1 cellular context compared by ENCODE assay signal in the genomic region with DNA sequence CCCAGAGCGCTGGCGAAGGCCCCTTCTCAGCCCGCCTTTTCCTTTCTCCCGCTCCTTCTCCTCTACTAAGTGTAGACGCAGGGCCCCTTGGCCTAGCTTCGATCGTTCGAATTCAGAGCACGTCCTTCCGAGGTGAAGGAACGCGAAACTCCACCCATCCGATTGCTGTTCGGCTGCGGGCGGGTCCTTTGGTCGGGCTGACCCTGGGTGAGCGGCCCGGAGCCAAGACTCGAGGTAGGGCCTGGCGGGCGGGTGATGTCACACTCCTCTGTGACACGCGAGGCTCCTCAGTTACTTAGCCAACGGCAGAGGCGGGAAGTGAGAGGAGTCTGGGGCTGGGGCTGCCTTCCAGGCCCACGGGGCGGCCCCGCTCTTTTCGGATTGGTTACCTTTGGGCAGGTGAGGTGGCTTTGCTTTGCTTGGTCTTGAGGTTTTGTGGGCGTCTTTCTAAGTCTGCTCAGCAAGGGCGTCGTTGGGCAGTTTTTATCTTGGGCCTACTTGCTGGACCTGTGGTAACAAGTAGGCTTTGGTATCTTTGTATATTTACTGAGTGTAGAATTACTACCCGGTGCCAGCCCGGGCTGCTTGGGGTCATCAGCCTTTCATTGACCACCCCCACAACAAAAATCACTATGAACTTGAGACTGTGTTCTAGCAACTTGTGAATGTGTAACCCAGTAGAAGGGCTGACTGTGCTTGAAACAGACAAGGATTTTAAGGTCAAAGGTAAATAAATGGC.
TF ChIP-seq lines count a peak whose summit lies in the region.

No MANE protein-coding gene starts in this region.

TF ChIP-seq in K562, 482 proteins besides CTCF, POLR2A, EP300 and RAD21 (continued from another document and continues in another):
- TF ChIP-seq, protein P1, sequence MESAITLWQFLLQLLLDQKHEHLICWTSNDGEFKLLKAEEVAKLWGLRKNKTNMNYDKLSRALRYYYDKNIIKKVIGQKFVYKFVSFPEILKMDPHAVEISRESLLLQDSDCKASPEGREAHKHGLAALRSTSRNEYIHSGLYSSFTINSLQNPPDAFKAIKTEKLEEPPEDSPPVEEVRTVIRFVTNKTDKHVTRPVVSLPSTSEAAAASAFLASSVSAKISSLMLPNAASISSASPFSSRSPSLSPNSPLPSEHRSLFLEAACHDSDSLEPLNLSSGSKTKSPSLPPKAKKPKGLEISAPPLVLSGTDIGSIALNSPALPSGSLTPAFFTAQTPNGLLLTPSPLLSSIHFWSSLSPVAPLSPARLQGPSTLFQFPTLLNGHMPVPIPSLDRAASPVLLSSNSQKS (CRISPR knock-in tag; IDR thresholded peaks at IDR 0.05): no peak
- TF ChIP-seq ZNF12 (CRISPR knock-in tag; IDR thresholded peaks at IDR 0.05) (peak; percentile 25; the same call in 1 of the 2 replicates), NFYB (IDR thresholded peaks at IDR 0.05; ENCODE audit: extremely low read depth, insufficient read length) (peak; percentile 14), ZNF3 (CRISPR knock-in tag; IDR thresholded peaks at IDR 0.05) (no peak), FOXA3 (CRISPR knock-in tag; conservative IDR thresholded peaks at IDR 0.05 in 1 of 2, IDR thresholded peaks at IDR 0.05 in 1 of 2) (0 out of 4 replicates have a peak, but pooled peaks of 1 of the 2 experiments have one; percentile 6), CAMTA2 (CRISPR knock-in tag; conservative IDR thresholded peaks at IDR 0.05) (no peak), ZBTB7A (IDR thresholded peaks at IDR 0.05; ENCODE audit: borderline replicate concordance, control insufficient read depth, low read depth, low read length) (peak; percentile 24; the same call in 1 of the 2 replicates), SREBF1 (IDR thresholded peaks at IDR 0.05; ENCODE audit: borderline replicate concordance, low read depth, low read length) (no peak), TFAM (CRISPR knock-in tag; conservative IDR thresholded peaks at IDR 0.05) (no peak), ZNF146 (CRISPR knock-in tag; IDR thresholded peaks at IDR 0.05; ENCODE audit: unreplicated experiment) (no peak), BRD9 (IDR thresholded peaks at IDR 0.05; ENCODE audit: low read depth, partially characterized antibody) (no peak), TCF7L2 (IDR thresholded peaks at IDR 0.05; ENCODE audit: low read depth, low read length) (no peak), NFXL1 (CRISPR knock-in tag; IDR thresholded peaks at IDR 0.05) (no peak), RBFOX2 (IDR thresholded peaks at IDR 0.05; ENCODE audit: low read depth, low read length) (peak; percentile 98), RCOR1 (IDR thresholded peaks at IDR 0.05; ENCODE audit: borderline replicate concordance in 1 of 2, low read depth in 2 of 2, low read length in 2 of 2) (0 out of 4 replicates have a peak, but pooled peaks of 1 of the 2 experiments have one; percentile 17), ZNF561 (CRISPR knock-in tag; conservative IDR thresholded peaks at IDR 0.05) (no peak), SMARCB1 (IDR thresholded peaks at IDR 0.05; ENCODE audit: insufficient read length, low read depth) (no peak), CREM (IDR thresholded peaks at IDR 0.05; ENCODE audit: low read depth) (peak; percentile 82), BHLHE40 (IDR thresholded peaks at IDR 0.05; ENCODE audit: low read length) (peak; percentile 21; the same call in 1 of the 2 replicates), ESRRB (CRISPR knock-in tag; IDR thresholded peaks at IDR 0.05; ENCODE audit: borderline replicate concordance) (no peak), SRSF7 (optimal IDR thresholded peaks at IDR 0.05; ENCODE audit: low read depth, low read length) (no peak), EHMT2 (IDR thresholded peaks at IDR 0.05) (no peak), STAT5A (IDR thresholded peaks at IDR 0.05; ENCODE audit: borderline replicate concordance, low read length) (no peak), SRSF9 (IDR thresholded peaks at IDR 0.05; ENCODE audit: borderline replicate concordance, low read depth, low read length) (no peak), ZNF140 (CRISPR knock-in tag; IDR thresholded peaks at IDR 0.05) (no peak)
- TF ChIP-seq, protein P2, sequence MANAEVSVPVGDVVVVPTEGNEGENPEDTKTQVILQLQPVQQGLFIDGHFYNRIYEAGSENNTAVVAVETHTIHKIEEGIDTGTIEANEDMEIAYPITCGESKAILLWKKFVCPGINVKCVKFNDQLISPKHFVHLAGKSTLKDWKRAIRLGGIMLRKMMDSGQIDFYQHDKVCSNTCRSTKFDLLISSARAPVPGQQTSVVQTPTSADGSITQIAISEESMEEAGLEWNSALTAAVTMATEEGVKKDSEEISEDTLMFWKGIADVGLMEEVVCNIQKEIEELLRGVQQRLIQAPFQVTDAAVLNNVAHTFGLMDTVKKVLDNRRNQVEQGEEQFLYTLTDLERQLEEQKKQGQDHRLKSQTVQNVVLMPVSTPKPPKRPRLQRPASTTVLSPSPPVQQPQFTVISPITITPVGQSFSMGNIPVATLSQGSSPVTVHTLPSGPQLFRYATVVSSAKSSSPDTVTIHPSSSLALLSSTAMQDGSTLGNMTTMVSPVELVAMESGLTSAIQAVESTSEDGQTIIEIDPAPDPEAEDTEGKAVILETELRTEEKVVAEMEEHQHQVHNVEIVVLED (CRISPR knock-in tag; IDR thresholded peaks at IDR 0.05): no peak
- TF ChIP-seq, protein P3, sequence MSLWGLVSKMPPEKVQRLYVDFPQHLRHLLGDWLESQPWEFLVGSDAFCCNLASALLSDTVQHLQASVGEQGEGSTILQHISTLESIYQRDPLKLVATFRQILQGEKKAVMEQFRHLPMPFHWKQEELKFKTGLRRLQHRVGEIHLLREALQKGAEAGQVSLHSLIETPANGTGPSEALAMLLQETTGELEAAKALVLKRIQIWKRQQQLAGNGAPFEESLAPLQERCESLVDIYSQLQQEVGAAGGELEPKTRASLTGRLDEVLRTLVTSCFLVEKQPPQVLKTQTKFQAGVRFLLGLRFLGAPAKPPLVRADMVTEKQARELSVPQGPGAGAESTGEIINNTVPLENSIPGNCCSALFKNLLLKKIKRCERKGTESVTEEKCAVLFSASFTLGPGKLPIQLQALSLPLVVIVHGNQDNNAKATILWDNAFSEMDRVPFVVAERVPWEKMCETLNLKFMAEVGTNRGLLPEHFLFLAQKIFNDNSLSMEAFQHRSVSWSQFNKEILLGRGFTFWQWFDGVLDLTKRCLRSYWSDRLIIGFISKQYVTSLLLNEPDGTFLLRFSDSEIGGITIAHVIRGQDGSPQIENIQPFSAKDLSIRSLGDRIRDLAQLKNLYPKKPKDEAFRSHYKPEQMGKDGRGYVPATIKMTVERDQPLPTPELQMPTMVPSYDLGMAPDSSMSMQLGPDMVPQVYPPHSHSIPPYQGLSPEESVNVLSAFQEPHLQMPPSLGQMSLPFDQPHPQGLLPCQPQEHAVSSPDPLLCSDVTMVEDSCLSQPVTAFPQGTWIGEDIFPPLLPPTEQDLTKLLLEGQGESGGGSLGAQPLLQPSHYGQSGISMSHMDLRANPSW (CRISPR knock-in tag; IDR thresholded peaks at IDR 0.05): no peak
- TF ChIP-seq, protein P4, sequence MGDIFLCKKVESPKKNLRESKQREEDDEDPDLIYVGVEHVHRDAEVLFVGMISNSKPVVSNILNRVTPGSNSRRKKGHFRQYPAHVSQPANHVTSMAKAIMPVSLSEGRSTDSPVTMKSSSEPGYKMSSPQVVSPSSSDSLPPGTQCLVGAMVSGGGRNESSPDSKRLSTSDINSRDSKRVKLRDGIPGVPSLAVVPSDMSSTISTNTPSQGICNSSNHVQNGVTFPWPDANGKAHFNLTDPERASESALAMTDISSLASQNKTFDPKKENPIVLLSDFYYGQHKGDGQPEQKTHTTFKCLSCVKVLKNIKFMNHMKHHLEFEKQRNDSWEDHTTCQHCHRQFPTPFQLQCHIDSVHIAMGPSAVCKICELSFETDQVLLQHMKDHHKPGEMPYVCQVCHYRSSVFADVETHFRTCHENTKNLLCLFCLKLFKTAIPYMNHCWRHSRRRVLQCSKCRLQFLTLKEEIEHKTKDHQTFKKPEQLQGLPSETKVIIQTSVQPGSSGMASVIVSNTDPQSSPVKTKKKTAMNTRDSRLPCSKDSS (IDR thresholded peaks at IDR 0.05; ENCODE audit: low read depth, partially characterized antibody): no peak
- TF ChIP-seq, protein P5, sequence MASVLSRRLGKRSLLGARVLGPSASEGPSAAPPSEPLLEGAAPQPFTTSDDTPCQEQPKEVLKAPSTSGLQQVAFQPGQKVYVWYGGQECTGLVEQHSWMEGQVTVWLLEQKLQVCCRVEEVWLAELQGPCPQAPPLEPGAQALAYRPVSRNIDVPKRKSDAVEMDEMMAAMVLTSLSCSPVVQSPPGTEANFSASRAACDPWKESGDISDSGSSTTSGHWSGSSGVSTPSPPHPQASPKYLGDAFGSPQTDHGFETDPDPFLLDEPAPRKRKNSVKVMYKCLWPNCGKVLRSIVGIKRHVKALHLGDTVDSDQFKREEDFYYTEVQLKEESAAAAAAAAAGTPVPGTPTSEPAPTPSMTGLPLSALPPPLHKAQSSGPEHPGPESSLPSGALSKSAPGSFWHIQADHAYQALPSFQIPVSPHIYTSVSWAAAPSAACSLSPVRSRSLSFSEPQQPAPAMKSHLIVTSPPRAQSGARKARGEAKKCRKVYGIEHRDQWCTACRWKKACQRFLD (CRISPR knock-in tag; IDR thresholded peaks at IDR 0.05): no peak
- TF ChIP-seq, protein P6, sequence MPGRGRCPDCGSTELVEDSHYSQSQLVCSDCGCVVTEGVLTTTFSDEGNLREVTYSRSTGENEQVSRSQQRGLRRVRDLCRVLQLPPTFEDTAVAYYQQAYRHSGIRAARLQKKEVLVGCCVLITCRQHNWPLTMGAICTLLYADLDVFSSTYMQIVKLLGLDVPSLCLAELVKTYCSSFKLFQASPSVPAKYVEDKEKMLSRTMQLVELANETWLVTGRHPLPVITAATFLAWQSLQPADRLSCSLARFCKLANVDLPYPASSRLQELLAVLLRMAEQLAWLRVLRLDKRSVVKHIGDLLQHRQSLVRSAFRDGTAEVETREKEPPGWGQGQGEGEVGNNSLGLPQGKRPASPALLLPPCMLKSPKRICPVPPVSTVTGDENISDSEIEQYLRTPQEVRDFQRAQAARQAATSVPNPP (IDR thresholded peaks at IDR 0.05; ENCODE audit: borderline replicate concordance, insufficient read depth, insufficient read length): no peak
- TF ChIP-seq, protein P7, sequence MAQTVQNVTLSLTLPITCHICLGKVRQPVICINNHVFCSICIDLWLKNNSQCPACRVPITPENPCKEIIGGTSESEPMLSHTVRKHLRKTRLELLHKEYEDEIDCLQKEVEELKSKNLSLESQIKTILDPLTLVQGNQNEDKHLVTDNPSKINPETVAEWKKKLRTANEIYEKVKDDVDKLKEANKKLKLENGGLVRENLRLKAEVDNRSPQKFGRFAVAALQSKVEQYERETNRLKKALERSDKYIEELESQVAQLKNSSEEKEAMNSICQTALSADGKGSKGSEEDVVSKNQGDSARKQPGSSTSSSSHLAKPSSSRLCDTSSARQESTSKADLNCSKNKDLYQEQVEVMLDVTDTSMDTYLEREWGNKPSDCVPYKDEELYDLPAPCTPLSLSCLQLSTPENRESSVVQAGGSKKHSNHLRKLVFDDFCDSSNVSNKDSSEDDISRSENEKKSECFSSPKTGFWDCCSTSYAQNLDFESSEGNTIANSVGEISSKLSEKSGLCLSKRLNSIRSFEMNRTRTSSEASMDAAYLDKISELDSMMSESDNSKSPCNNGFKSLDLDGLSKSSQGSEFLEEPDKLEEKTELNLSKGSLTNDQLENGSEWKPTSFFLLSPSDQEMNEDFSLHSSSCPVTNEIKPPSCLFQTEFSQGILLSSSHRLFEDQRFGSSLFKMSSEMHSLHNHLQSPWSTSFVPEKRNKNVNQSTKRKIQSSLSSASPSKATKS (CRISPR knock-in tag; IDR thresholded peaks at IDR 0.05): no peak
- TF ChIP-seq, protein P8, sequence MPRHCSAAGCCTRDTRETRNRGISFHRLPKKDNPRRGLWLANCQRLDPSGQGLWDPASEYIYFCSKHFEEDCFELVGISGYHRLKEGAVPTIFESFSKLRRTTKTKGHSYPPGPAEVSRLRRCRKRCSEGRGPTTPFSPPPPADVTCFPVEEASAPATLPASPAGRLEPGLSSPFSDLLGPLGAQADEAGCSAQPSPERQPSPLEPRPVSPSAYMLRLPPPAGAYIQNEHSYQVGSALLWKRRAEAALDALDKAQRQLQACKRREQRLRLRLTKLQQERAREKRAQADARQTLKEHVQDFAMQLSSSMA (CRISPR knock-in tag; IDR thresholded peaks at IDR 0.05): no peak
- TF ChIP-seq, protein P9, sequence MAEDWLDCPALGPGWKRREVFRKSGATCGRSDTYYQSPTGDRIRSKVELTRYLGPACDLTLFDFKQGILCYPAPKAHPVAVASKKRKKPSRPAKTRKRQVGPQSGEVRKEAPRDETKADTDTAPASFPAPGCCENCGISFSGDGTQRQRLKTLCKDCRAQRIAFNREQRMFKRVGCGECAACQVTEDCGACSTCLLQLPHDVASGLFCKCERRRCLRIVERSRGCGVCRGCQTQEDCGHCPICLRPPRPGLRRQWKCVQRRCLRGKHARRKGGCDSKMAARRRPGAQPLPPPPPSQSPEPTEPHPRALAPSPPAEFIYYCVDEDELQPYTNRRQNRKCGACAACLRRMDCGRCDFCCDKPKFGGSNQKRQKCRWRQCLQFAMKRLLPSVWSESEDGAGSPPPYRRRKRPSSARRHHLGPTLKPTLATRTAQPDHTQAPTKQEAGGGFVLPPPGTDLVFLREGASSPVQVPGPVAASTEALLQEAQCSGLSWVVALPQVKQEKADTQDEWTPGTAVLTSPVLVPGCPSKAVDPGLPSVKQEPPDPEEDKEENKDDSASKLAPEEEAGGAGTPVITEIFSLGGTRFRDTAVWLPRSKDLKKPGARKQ (CRISPR knock-in tag; IDR thresholded peaks at IDR 0.05): no peak
- TF ChIP-seq, protein P10, sequence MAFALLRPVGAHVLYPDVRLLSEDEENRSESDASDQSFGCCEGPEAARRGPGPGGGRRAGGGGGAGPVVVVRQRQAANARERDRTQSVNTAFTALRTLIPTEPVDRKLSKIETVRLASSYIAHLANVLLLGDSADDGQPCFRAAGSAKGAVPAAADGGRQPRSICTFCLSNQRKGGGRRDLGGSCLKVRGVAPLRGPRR (CRISPR knock-in tag; IDR thresholded peaks at IDR 0.05): no peak
